Comparison of ENCODE assay signal across 2 cellular contexts in genomic region chr9:130660326-130660682, GRCh38.
TF ChIP-seq lines count a peak whose summit lies in the region.

No MANE protein-coding gene starts in this region.

TF ChIP-seq in SK-N-SH, 30 proteins besides CTCF, POLR2A, EP300 and RAD21 (continued from another document):
- TF ChIP-seq USF2 (IDR thresholded peaks at IDR 0.05; ENCODE audit: borderline replicate concordance, low read depth, low read length) (no peak), EZH2phosphoT487 (IDR thresholded peaks at IDR 0.05; ENCODE audit: borderline replicate concordance, low read depth) (no peak; the same call in 1 of the 2 replicates), TAF1 (IDR thresholded peaks at IDR 0.05; ENCODE audit: borderline replicate concordance, low read depth, low read length) (no peak), GATA2 (CRISPR knock-in tag; IDR thresholded peaks at IDR 0.05) (no peak), GABPA (IDR thresholded peaks at IDR 0.05; ENCODE audit: low read depth) (no peak), SIN3A (IDR thresholded peaks at IDR 0.05; ENCODE audit: borderline replicate concordance, low read depth, low read length) (no peak), JUND (IDR thresholded peaks at IDR 0.05) (no peak), MXI1 (IDR thresholded peaks at IDR 0.05; ENCODE audit: low read depth, low read length) (no peak)
- TF ChIP-seq, protein P1, sequence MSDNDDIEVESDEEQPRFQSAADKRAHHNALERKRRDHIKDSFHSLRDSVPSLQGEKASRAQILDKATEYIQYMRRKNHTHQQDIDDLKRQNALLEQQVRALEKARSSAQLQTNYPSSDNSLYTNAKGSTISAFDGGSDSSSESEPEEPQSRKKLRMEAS (IDR thresholded peaks at IDR 0.05; ENCODE audit: low read depth): no peak
- TF ChIP-seq, protein P2, sequence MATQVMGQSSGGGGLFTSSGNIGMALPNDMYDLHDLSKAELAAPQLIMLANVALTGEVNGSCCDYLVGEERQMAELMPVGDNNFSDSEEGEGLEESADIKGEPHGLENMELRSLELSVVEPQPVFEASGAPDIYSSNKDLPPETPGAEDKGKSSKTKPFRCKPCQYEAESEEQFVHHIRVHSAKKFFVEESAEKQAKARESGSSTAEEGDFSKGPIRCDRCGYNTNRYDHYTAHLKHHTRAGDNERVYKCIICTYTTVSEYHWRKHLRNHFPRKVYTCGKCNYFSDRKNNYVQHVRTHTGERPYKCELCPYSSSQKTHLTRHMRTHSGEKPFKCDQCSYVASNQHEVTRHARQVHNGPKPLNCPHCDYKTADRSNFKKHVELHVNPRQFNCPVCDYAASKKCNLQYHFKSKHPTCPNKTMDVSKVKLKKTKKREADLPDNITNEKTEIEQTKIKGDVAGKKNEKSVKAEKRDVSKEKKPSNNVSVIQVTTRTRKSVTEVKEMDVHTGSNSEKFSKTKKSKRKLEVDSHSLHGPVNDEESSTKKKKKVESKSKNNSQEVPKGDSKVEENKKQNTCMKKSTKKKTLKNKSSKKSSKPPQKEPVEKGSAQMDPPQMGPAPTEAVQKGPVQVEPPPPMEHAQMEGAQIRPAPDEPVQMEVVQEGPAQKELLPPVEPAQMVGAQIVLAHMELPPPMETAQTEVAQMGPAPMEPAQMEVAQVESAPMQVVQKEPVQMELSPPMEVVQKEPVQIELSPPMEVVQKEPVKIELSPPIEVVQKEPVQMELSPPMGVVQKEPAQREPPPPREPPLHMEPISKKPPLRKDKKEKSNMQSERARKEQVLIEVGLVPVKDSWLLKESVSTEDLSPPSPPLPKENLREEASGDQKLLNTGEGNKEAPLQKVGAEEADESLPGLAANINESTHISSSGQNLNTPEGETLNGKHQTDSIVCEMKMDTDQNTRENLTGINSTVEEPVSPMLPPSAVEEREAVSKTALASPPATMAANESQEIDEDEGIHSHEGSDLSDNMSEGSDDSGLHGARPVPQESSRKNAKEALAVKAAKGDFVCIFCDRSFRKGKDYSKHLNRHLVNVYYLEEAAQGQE (IDR thresholded peaks at IDR 0.05; ENCODE audit: low read depth, low read length): no peak
TF ChIP-seq in SK-N-SH: peak in this region for 0.

TF ChIP-seq in SK-N-SH treated with all-trans-retinoic acid at 6 μM for 48 hours, 23 proteins besides CTCF, POLR2A, EP300 and RAD21 (continued from another document):
- TF ChIP-seq, protein P3, sequence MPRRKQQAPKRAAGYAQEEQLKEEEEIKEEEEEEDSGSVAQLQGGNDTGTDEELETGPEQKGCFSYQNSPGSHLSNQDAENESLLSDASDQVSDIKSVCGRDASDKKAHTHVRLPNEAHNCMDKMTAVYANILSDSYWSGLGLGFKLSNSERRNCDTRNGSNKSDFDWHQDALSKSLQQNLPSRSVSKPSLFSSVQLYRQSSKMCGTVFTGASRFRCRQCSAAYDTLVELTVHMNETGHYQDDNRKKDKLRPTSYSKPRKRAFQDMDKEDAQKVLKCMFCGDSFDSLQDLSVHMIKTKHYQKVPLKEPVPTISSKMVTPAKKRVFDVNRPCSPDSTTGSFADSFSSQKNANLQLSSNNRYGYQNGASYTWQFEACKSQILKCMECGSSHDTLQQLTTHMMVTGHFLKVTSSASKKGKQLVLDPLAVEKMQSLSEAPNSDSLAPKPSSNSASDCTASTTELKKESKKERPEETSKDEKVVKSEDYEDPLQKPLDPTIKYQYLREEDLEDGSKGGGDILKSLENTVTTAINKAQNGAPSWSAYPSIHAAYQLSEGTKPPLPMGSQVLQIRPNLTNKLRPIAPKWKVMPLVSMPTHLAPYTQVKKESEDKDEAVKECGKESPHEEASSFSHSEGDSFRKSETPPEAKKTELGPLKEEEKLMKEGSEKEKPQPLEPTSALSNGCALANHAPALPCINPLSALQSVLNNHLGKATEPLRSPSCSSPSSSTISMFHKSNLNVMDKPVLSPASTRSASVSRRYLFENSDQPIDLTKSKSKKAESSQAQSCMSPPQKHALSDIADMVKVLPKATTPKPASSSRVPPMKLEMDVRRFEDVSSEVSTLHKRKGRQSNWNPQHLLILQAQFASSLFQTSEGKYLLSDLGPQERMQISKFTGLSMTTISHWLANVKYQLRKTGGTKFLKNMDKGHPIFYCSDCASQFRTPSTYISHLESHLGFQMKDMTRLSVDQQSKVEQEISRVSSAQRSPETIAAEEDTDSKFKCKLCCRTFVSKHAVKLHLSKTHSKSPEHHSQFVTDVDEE (CRISPR knock-in tag; IDR thresholded peaks at IDR 0.05): no peak
- TF ChIP-seq ZFP30 (CRISPR knock-in tag; IDR thresholded peaks at IDR 0.05) (no peak), ZNF70 (CRISPR knock-in tag; IDR thresholded peaks at IDR 0.05) (no peak), ZC3H10 (CRISPR knock-in tag; IDR thresholded peaks at IDR 0.05) (no peak), CSDC2 (CRISPR knock-in tag; IDR thresholded peaks at IDR 0.05) (no peak), ISL1 (CRISPR knock-in tag; IDR thresholded peaks at IDR 0.05) (no peak)
